Comparison of ENCODE assay signal across 6 cellular contexts in genomic region chr12:58858030-58858429, GRCh38.
"Had no signal": no experiment of that assay in that cellular context is flagged by ENCODE, and none has a peak within 500 bp of the region (broad histone marks: within the 10 kb centered on the region; RNA-seq: fewer than 3 reads in every experiment).

No MANE protein-coding gene starts in this region.

- H3K9me3 Mint-ChIP-seq: GM23338, H9, HFFc6 had no signal

- H2AFZ ChIP-seq: GM23338 had no signal

- H3K27ac Mint-ChIP-seq: GM23338, HFFc6 had no signal

- ATAC-seq: GM23338, K562 had no signal

- H3K4me3 ChIP-seq: GM23338, K562 had no signal

- DNase-seq: H9, HCEC 1CT, HFFc6, IMR-90 had no signal

- H3K4me2 ChIP-seq: GM23338 had no signal

- H3K4me3 Mint-ChIP-seq: GM23338, H9, HFFc6 had no signal
